33 cellular contexts compared by ENCODE assay signal in genomic region chr6:79394690-79395089, GRCh38.
"Had no signal": no experiment of that assay in that cellular context is flagged by ENCODE, and none has a peak within 500 bp of the region (broad histone marks: within the 10 kb centered on the region; RNA-seq: fewer than 3 reads in every experiment).

No MANE protein-coding gene starts in this region.

- DNase-seq: activated B cell treated with CpG ODN at 0.5 μM for 24 hours; activated CD4-positive, alpha-beta memory T cell treated with anti-CD3 and anti-CD28 coated beads for 36 hours; activated CD4-positive, alpha-beta T cell treated with anti-CD3 and anti-CD28 coated beads for 4 hours; activated CD4-positive, alpha-beta T cell treated with anti-CD3 and anti-CD28 coated beads, Interleukin-2, amount 10 ng/mL, durations not matched to agents 24 days and 14 days; activated CD4-positive, alpha-beta T cell treated with anti-CD3 and anti-CD28 coated beads, Interleukin-2, amount 50 U/mL, for 1 hour; activated CD4-positive, alpha-beta T cell treated with anti-CD3 and anti-CD28 coated beads, Interleukin-2, amount 50 U/mL, for 4 hours; activated CD4-positive, CD25-positive, alpha-beta regulatory T cell treated with anti-CD3 and anti-CD28 coated beads, Interleukin-2, amount 50 U/mL, for 72 hours; activated CD8-positive, alpha-beta memory T cell treated with anti-CD3 and anti-CD28 coated beads, Interleukin-2, amount 50 U/mL, for 4 hours; activated CD8-positive, alpha-beta T cell treated with anti-CD3 and anti-CD28 coated beads for 36 hours; activated effector memory CD4-positive, alpha-beta T cell treated with anti-CD3 and anti-CD28 coated beads, Interleukin-2, amount 50 U/mL, for 16 hours; activated gamma-delta T cell treated with Interleukin-2 at 50 U/mL for 16 hours; activated naive CD4-positive, alpha-beta T cell; activated naive CD4-positive, alpha-beta T cell treated with anti-CD3 and anti-CD28 coated beads for 36 hours; activated naive CD4-positive, alpha-beta T cell treated with anti-CD3 and anti-CD28 coated beads, Interleukin-2, amount 50 U/mL, for 16 hours; activated naive CD8-positive, alpha-beta T cell treated with anti-CD3 and anti-CD28 coated beads for 36 hours; activated T-cell treated with anti-CD3 and anti-CD28 coated beads for 4 hours; activated T-cell treated with anti-CD3 and anti-CD28 coated beads, Interleukin-2, amount 50 U/mL, for 1 hour; activated T-cell treated with anti-CD3 and anti-CD28 coated beads, Interleukin-2, amount 50 U/mL, for 4 hours; activated T-cell treated with anti-CD3 and anti-CD28 coated beads, Interleukin-2, amount 50 U/mL, for 72 hours; adrenal gland; amniotic stem cell; aorta; body of pancreas; brain microvascular endothelial cell; cerebellar nuclear complex; SW 1271; T-helper 1 cell; T-helper 2 cell; T-helper 9 cell had no signal

- H3K4me1 ChIP-seq: adrenal gland, body of pancreas had no signal

- H3K4me3 ChIP-seq: adrenal gland, body of pancreas, cardiac muscle cell had no signal

- ATAC-seq: activated CD8-positive, alpha-beta T cell treated with anti-CD3 and anti-CD28 coated beads for 36 hours; activated naive CD4-positive, alpha-beta T cell treated with anti-CD3 and anti-CD28 coated beads, Interleukin-2, amount 50 U/mL, for 72 hours; activated T-cell treated with anti-CD3 and anti-CD28 coated beads, Interleukin-2, amount 50 U/mL, for 4 hours; activated T-cell treated with anti-CD3 and anti-CD28 coated beads, Interleukin-2, amount 50 U/mL, for 72 hours; activated T-helper 17 cell treated with anti-CD3 and anti-CD28 coated beads, Interleukin-2, amount 50 U/mL, for 72 hours; body of pancreas had no signal

- H3K27ac ChIP-seq: adrenal gland, body of pancreas, brain microvascular endothelial cell, cardiac muscle cell, VCaP had no signal

- H3K9me3 ChIP-seq: adrenal gland, body of pancreas had no signal

- H3K27me3 ChIP-seq: adrenal gland, body of pancreas, brain microvascular endothelial cell, cardiac muscle cell had no signal

- H3K36me3 ChIP-seq: adrenal gland, brain microvascular endothelial cell, cardiac muscle cell had no signal
